In genomic region chr20:406200-407096, GRCh38 we compare ENCODE assay signal across 1 cellular context.
TF ChIP-seq lines count a peak whose summit lies in the region.

No MANE protein-coding gene starts in this region.

TF ChIP-seq in H1, 55 proteins besides CTCF, POLR2A, EP300 and RAD21:
- TF ChIP-seq ZNF274 (IDR thresholded peaks at IDR 0.05; ENCODE audit: borderline replicate concordance, extremely low read depth, low read length) = no peak
- TF ChIP-seq E2F6 (IDR thresholded peaks at IDR 0.05) = no peak
- no peak for TF ChIP-seq MAFK (IDR thresholded peaks at IDR 0.05; ENCODE audit: low read depth, low read length)
- TF ChIP-seq SP1 (IDR thresholded peaks at IDR 0.05; ENCODE audit: low read depth, low read length) = no peak
- no peak for TF ChIP-seq CTBP2 (IDR thresholded peaks at IDR 0.05; ENCODE audit: borderline replicate concordance, insufficient read depth, insufficient read length, low read length)
- no peak for TF ChIP-seq RBBP5 (IDR thresholded peaks at IDR 0.05; ENCODE audit: borderline replicate concordance, low read depth, low read length)
- no peak for TF ChIP-seq YY1 (IDR thresholded peaks at IDR 0.05; ENCODE audit: low read depth, low read length)
- TF ChIP-seq KDM4A (IDR thresholded peaks at IDR 0.05; ENCODE audit: low read depth, low read length, severe bottlenecking) = no peak
- TF ChIP-seq KDM5A (IDR thresholded peaks at IDR 0.05; ENCODE audit: low read length) = no peak
- TF ChIP-seq SIX5 (IDR thresholded peaks at IDR 0.05; ENCODE audit: low read depth, low read length) = no peak
- no peak for TF ChIP-seq RNF2 (IDR thresholded peaks at IDR 0.05; ENCODE audit: borderline replicate concordance, low read depth, low read length, missing control alignments, poor library complexity, severe bottlenecking)
- TF ChIP-seq TAF1 (IDR thresholded peaks at IDR 0.05; ENCODE audit: low read depth, low read length) = no peak
